In genomic region chr6:163416640-163417253, GRCh38 we compare ENCODE assay signal across 8 cellular contexts. TPM values are rescaled to one million over a fixed set of nuclear protein-coding genes. Genes with fewer than 3 reads are reported as not detected.
DNase-seq lines count a peak whose midpoint lies in the region; TF ChIP-seq lines count a peak whose summit lies in the region.

No MANE protein-coding gene starts in this region.

- no peaks in the 10 kb centered on the region for H3K9me3 ChIP-seq in neuronal stem cell (replicated peaks in 1 of 2; ENCODE audit: control insufficient read depth in 2 of 2, insufficient read depth in 1 of 2, low read depth in 1 of 2, low read length in 2 of 2)

- no peaks in the 10 kb centered on the region for H3K27me3 Mint-ChIP-seq in activated T-helper 1 cell treated with anti-CD3 and anti-CD28 coated beads, Interleukin-12 subunit alpha, Interleukin-12 subunit beta, Interleukin-2, Interleukin-4 antibody, amounts not matched to agents 30 ng/mL and 10 ng/mL and 1 ng/mL, durations not matched to agents 14 hours and 24 hours and 36 hours (ENCODE audit: insufficient read depth)

- no peaks in the 10 kb centered on the region for H3K27me3 ChIP-seq in neuronal stem cell (ENCODE audit: control insufficient read depth in 3 of 3, insufficient read depth in 3 of 3, low read depth in 1 of 3, low read length in 3 of 3)

- H4K8ac ChIP-seq in neuronal stem cell (ENCODE audit: low read depth, low read length) = no peak overlapping the region

- H2AFZ ChIP-seq in neuronal stem cell (ENCODE audit: low read length) = no peak overlapping the region

- H2BK120ac ChIP-seq in neuronal stem cell (ENCODE audit: low read depth, low read length) = no peak overlapping the region

- no peak overlapping the region for H3K18ac ChIP-seq in neuronal stem cell (ENCODE audit: low read length)

- no peak overlapping the region for H3K4ac ChIP-seq in neuronal stem cell (ENCODE audit: low read length)

- peaks cover 1% of the 10 kb centered on the region for H3K36me3 Mint-ChIP-seq in activated T-helper 1 cell treated with anti-CD3 and anti-CD28 coated beads, Interleukin-12 subunit alpha, Interleukin-12 subunit beta, Interleukin-2, Interleukin-4 antibody, amounts not matched to agents 30 ng/mL and 10 ng/mL and 1 ng/mL, durations not matched to agents 14 hours and 24 hours and 36 hours (ENCODE audit: low read depth)

- peaks cover 0 to 16% of the 10 kb centered on the region in 2 donors for H3K4me1 ChIP-seq in neuronal stem cell (ENCODE audit: control insufficient read depth in 2 of 2, insufficient read depth in 1 of 2, low read depth in 1 of 2, low read length in 2 of 2)

- H3K14ac ChIP-seq in neuronal stem cell (ENCODE audit: low read length) = no peak overlapping the region

- no CpG with 5 or more reads among the region's 10 CpGs for WGBS in neuronal stem cell (ENCODE audit: extremely low coverage in 2 of 2, insufficient read length in 2 of 2, insufficient replicate concordance in 1 of 2), 2 donors

- peak overlapping the region; percentile 95 for H3K4me3 Mint-ChIP-seq in activated T-helper 1 cell treated with anti-CD3 and anti-CD28 coated beads, Interleukin-12 subunit alpha, Interleukin-12 subunit beta, Interleukin-2, Interleukin-4 antibody, amounts not matched to agents 30 ng/mL and 10 ng/mL and 1 ng/mL, durations not matched to agents 14 hours and 24 hours and 36 hours

- no peak overlapping the region for H4K91ac ChIP-seq in neuronal stem cell (ENCODE audit: low read depth, low read length, poor library complexity)

- H3K79me1 ChIP-seq in neuronal stem cell (ENCODE audit: low read depth, low read length) = peaks cover 4% of the 10 kb centered on the region

- no peak overlapping the region for H2BK5ac ChIP-seq in neuronal stem cell (ENCODE audit: low read length)

- peak; percentile 55 for TF ChIP-seq CTCF in fibroblast of villous mesenchyme (IDR thresholded peaks at IDR 0.05; ENCODE audit: insufficient read depth, low read depth, low read length)

- H3K4me3 ChIP-seq in fibroblast of villous mesenchyme (ENCODE audit: low read depth, low read length) = peak overlapping the region; percentile 98
- peak overlapping the region; percentile 97 to 98 for H3K4me3 ChIP-seq in neuronal stem cell (ENCODE audit: low read length in 2 of 2)

- intact Hi-C loops in activated T-helper 1 cell treated with anti-CD3 and anti-CD28 coated beads, Interleukin-12 subunit alpha, Interleukin-12 subunit beta, Interleukin-2, Interleukin-4 antibody, amounts not matched to agents 30 ng/mL and 10 ng/mL and 1 ng/mL, durations not matched to agents 14 hours and 24 hours and 36 hours (cut with micrococcal nuclease) = loop anchor here (1.0 to 5.0 kb wide), 6 partner anchors 14 to 688 kb away; no protein-coding TSS in a partner anchor

- DNase-seq in stimulated activated CD4-positive, alpha-beta T cell treated with anti-CD3 and anti-CD28 coated beads, Interleukin-2, amount 100 ng/mL, for 24 hours = peak; percentile 25 to 49
- DNase-seq in stimulated activated CD4-positive, alpha-beta T cell treated with anti-CD3 and anti-CD28 coated beads, Interleukin-4, amount 100 ng/mL, for 1 hour = no peak
- DNase-seq in NCI-H1694 treated with DMSO at 0.1 percent for 48 hours (lab: John Stamatoyannopoulos, UW) (peak; percentile 34), fibroblast of villous mesenchyme (ENCODE audit: low read depth) (peak; percentile 88), neuronal stem cell (ENCODE audit: low spot score) (peak; percentile 66), HK-2 (ENCODE audit: unreplicated experiment) (no peak)
- DNase-seq in activated T-helper 1 cell treated with anti-CD3 and anti-CD28 coated beads, Interleukin-12 subunit alpha, Interleukin-12 subunit beta, Interleukin-2, Interleukin-4 antibody, amounts not matched to agents 30 ng/mL and 10 ng/mL and 1 ng/mL, durations not matched to agents 14 hours and 24 hours and 36 hours (ENCODE audit: low spot score) = no peak
- DNase-seq in activated effector memory CD4-positive, alpha-beta T cell treated with anti-CD3 and anti-CD28 coated beads, Interleukin-2, amount 50 U/mL, for 16 hours = no peak

- peak overlapping the region; percentile 58 for H3K4me2 ChIP-seq in neuronal stem cell (ENCODE audit: insufficient read depth, low read length, poor library complexity, severe bottlenecking)

- H2AK5ac ChIP-seq in neuronal stem cell (ENCODE audit: low read depth, low read length) = no peak overlapping the region

- no peak overlapping the region for H3K9ac ChIP-seq in neuronal stem cell (ENCODE audit: low read depth, low read length, poor library complexity)

- H3K27ac Mint-ChIP-seq in activated T-helper 1 cell treated with anti-CD3 and anti-CD28 coated beads, Interleukin-12 subunit alpha, Interleukin-12 subunit beta, Interleukin-2, Interleukin-4 antibody, amounts not matched to agents 30 ng/mL and 10 ng/mL and 1 ng/mL, durations not matched to agents 14 hours and 24 hours and 36 hours = peak overlapping the region; percentile 92

- no peak overlapping the region for H2BK12ac ChIP-seq in neuronal stem cell (ENCODE audit: low read length)

- peaks cover 64% of the 10 kb centered on the region for H3K4me1 Mint-ChIP-seq in activated T-helper 1 cell treated with anti-CD3 and anti-CD28 coated beads, Interleukin-12 subunit alpha, Interleukin-12 subunit beta, Interleukin-2, Interleukin-4 antibody, amounts not matched to agents 30 ng/mL and 10 ng/mL and 1 ng/mL, durations not matched to agents 14 hours and 24 hours and 36 hours (ENCODE audit: low read depth)

- no peak overlapping the region for H3K23ac ChIP-seq in neuronal stem cell (ENCODE audit: low read depth, low read length, poor library complexity)

- H3K9me3 Mint-ChIP-seq in activated T-helper 1 cell treated with anti-CD3 and anti-CD28 coated beads, Interleukin-12 subunit alpha, Interleukin-12 subunit beta, Interleukin-2, Interleukin-4 antibody, amounts not matched to agents 30 ng/mL and 10 ng/mL and 1 ng/mL, durations not matched to agents 14 hours and 24 hours and 36 hours = no peaks in the 10 kb centered on the region

- H3K27ac ChIP-seq in neuronal stem cell (replicated peaks; ENCODE audit: low read length) = peak overlapping the region; percentile 71

- peaks cover 0 to 28% of the 10 kb centered on the region in 2 donors for H3K36me3 ChIP-seq in neuronal stem cell (replicated peaks in 1 of 2; ENCODE audit: control insufficient read depth in 2 of 2, insufficient read depth in 2 of 2, low read length in 2 of 2)

- no peak overlapping the region for H2BK15ac ChIP-seq in neuronal stem cell (ENCODE audit: low read length)

RNA-seq across cellular contexts. Expression of gene QKI, which starts 2.2 kb away (rescaled TPM):
- 71.1 and 72.5 TPM in 2 replicates for total RNA-seq in activated T-helper 1 cell treated with anti-CD3 and anti-CD28 coated beads, Interleukin-12 subunit alpha, Interleukin-12 subunit beta, Interleukin-2, Interleukin-4 antibody, amounts not matched to agents 30 ng/mL and 10 ng/mL and 1 ng/mL, durations not matched to agents 14 hours and 24 hours and 36 hours
- total RNA-seq in fibroblast of villous mesenchyme = 153 and 170 TPM in 2 replicates
- polyA plus RNA-seq in neuronal stem cell (2013, experiment 1 of 2) = 174 TPM
- 177 TPM for polyA plus RNA-seq in neuronal stem cell (2013, experiment 2 of 2)

Comparison
In these comparisons a context has a peak if more than half of its experiments do, and no peak if none do; other contexts are left out.
1. DNase-seq: peak in stimulated activated CD4-positive, alpha-beta T cell treated with anti-CD3 and anti-CD28 coated beads, Interleukin-2, amount 100 ng/mL, for 24 hours (2 of 2), NCI-H1694 treated with DMSO at 0.1 percent for 48 hours (single experiment), fibroblast of villous mesenchyme (single experiment) and neuronal stem cell (single experiment); none in stimulated activated CD4-positive, alpha-beta T cell treated with anti-CD3 and anti-CD28 coated beads, Interleukin-4, amount 100 ng/mL, for 1 hour (single experiment), activated T-helper 1 cell treated with anti-CD3 and anti-CD28 coated beads, Interleukin-12 subunit alpha, Interleukin-12 subunit beta, Interleukin-2, Interleukin-4 antibody, amounts not matched to agents 30 ng/mL and 10 ng/mL and 1 ng/mL, durations not matched to agents 14 hours and 24 hours and 36 hours (single experiment), activated effector memory CD4-positive, alpha-beta T cell treated with anti-CD3 and anti-CD28 coated beads, Interleukin-2, amount 50 U/mL, for 16 hours (single experiment) and HK-2 (single experiment).